Comparison of ENCODE assay signal across 26 cellular contexts in the genomic region with DNA sequence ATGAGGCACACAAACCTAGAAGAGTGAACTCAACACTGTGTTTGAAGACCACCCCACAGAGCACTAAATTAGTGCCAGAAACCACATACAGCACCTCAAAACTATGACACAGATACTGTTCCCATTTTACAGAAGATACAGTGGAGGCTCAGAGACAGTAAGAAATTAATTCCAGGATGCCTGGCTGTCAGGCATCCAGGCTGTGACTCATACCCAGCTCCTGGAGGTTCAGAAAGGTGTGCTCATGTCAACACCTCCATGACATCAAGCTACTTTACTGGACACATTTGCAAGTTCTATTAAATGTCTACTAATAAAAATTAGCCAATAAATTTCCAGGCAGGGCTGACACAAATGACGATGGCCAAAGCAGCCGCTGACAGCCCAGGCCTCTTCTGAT.
"Had no signal": no experiment of that assay in that cellular context is flagged by ENCODE, and none has a peak within 500 bp of the region (broad histone marks: within the 10 kb centered on the region; RNA-seq: fewer than 3 reads in every experiment).

No MANE protein-coding gene starts in this region.

- H3K4me3 ChIP-seq: colonic mucosa, gastroesophageal sphincter, heart left ventricle, hepatocyte, lower lobe of right lung, prostate gland, sigmoid colon, stomach, thyroid gland, vagina had no signal

- H3K9me3 Mint-ChIP-seq: dendritic cell treated with granulocyte-macrophage colony-stimulating factor and Interleukin-4, amounts not matched to agents 40 ng/mL and 50 ng/mL, for 4 days; nephron progenitor cell; stimulated activated effector memory CD8-positive, alpha-beta T cell treated with anti-CD3 and anti-CD28 coated beads, Interleukin-12 subunit alpha, Interleukin-12 subunit beta, amount 100 ng/mL, for 72 hours had no signal

- H3K4me3 Mint-ChIP-seq: dendritic cell treated with granulocyte-macrophage colony-stimulating factor and Interleukin-4, amounts not matched to agents 40 ng/mL and 50 ng/mL, for 4 days; naive thymus-derived CD8-positive, alpha-beta T cell; nephron progenitor cell; stimulated activated effector memory CD8-positive, alpha-beta T cell treated with anti-CD3 and anti-CD28 coated beads, Interleukin-12 subunit alpha, Interleukin-12 subunit beta, amount 100 ng/mL, for 72 hours had no signal

- FAIRE-seq: endothelial cell of umbilical vein had no signal

- H3K4me1 Mint-ChIP-seq: nephron progenitor cell; stimulated activated effector memory CD8-positive, alpha-beta T cell treated with anti-CD3 and anti-CD28 coated beads, Interleukin-12 subunit alpha, Interleukin-12 subunit beta, amount 100 ng/mL, for 72 hours had no signal

- H3K27me3 ChIP-seq: colonic mucosa, gastroesophageal sphincter, heart left ventricle, hepatocyte, sigmoid colon, stomach, thyroid gland, vagina had no signal

- H3K27me3 Mint-ChIP-seq: dendritic cell treated with granulocyte-macrophage colony-stimulating factor and Interleukin-4, amounts not matched to agents 40 ng/mL and 50 ng/mL, for 4 days; naive thymus-derived CD8-positive, alpha-beta T cell had no signal

- H3K4me1 ChIP-seq: colonic mucosa, heart left ventricle, lower lobe of right lung, sigmoid colon, thyroid gland, vagina had no signal

- H3K27ac ChIP-seq: colonic mucosa, gastroesophageal sphincter, heart left ventricle, lower lobe of right lung, prostate gland, sigmoid colon, thyroid gland, vagina had no signal

- ATAC-seq: gastroesophageal sphincter; heart left ventricle; left colon; left ventricle myocardium superior; lower lobe of right lung; naive thymus-derived CD8-positive, alpha-beta T cell; right cardiac atrium; stimulated activated effector memory CD8-positive, alpha-beta T cell treated with anti-CD3 and anti-CD28 coated beads, Interleukin-12 subunit alpha, Interleukin-12 subunit beta, amount 100 ng/mL, for 72 hours had no signal

- H3K36me3 ChIP-seq: colonic mucosa, gastroesophageal sphincter, heart left ventricle, lower lobe of right lung, prostate gland, sigmoid colon, stomach, thyroid gland, vagina had no signal

- H3K27ac Mint-ChIP-seq: dendritic cell treated with granulocyte-macrophage colony-stimulating factor and Interleukin-4, amounts not matched to agents 40 ng/mL and 50 ng/mL, for 4 days; naive thymus-derived CD8-positive, alpha-beta T cell; nephron progenitor cell; stimulated activated effector memory CD8-positive, alpha-beta T cell treated with anti-CD3 and anti-CD28 coated beads, Interleukin-12 subunit alpha, Interleukin-12 subunit beta, amount 100 ng/mL, for 72 hours had no signal

- DNase-seq: colonic mucosa; effector CD8-positive, alpha-beta T cell; erythroblast; foreskin fibroblast; heart left ventricle; left colon; left ventricle myocardium superior; lower lobe of right lung; naive thymus-derived CD8-positive, alpha-beta T cell; nephron progenitor cell; nucleus accumbens; right cardiac atrium; sigmoid colon; stimulated activated CD4-positive, alpha-beta T cell treated with anti-CD3 and anti-CD28 coated beads, Interleukin-2, amount 100 ng/mL, for 24 hours; stimulated activated CD4-positive, alpha-beta T cell treated with anti-CD3 and anti-CD28 coated beads, Interleukin-4, amount 100 ng/mL, for 24 hours; stimulated activated naive CD4-positive, alpha-beta T cell treated with Interleukin-2 at 50 U/mL for 16 hours; stomach; thyroid gland; trophoblast cell had no signal
